2 cellular contexts compared by ENCODE assay signal in the genomic region with DNA sequence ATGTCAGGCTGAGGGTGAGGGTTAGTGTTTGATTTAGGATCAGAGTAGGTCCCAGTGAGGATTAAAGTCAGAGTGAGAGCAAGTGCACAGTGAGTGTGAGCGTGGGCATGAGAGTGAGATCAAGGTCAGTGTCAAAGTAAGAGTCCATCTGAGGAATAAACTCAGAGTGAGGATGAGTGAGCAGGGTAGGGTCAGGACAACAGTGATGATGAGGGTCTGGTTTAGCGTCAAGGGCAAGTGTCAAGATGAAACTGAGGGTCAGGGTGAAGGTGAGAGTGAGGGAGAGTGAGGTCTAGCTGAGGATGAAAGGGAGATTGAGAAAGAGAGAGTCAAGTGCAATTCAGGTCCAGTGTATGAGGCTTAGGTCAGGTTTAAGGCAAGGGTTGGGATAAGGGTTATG.
A peak's percentile ranks its signal among the peaks of the same experiment; 100 is the strongest.
TF ChIP-seq lines count a peak whose summit lies in the region.

No MANE protein-coding gene starts in this region.

TF ChIP-seq in HepG2, 621 proteins besides CTCF, POLR2A, EP300 and RAD21:
- TF ChIP-seq TFDP2 (CRISPR knock-in tag; IDR thresholded peaks at IDR 0.05) (no peak), FOXP1 (IDR thresholded peaks at IDR 0.05) (peak; percentile 30; the same call in 1 of the 2 replicates), FOXP1 (CRISPR knock-in tag; IDR thresholded peaks at IDR 0.05) (no peak), ZNF619 (CRISPR knock-in tag; IDR thresholded peaks at IDR 0.05) (no peak), ZNF557 (CRISPR knock-in tag; IDR thresholded peaks at IDR 0.05) (no peak), ATM (IDR thresholded peaks at IDR 0.05; ENCODE audit: borderline replicate concordance) (peak; percentile 54; the same call in 1 of the 2 replicates), TRIM22 (IDR thresholded peaks at IDR 0.05) (peak; percentile 93; the same call in 1 of the 2 replicates), PHB2 (IDR thresholded peaks at IDR 0.05; ENCODE audit: partially characterized antibody) (peak; percentile 44), IKZF1 (IDR thresholded peaks at IDR 0.05) (0 out of 2 replicates have a peak, but pooled peaks have one; percentile 16), TOE1 (CRISPR knock-in tag; IDR thresholded peaks at IDR 0.05) (no peak), ZNF282 (IDR thresholded peaks at IDR 0.05; ENCODE audit: partially characterized antibody) (peak; percentile 44), ZNF577 (CRISPR knock-in tag; IDR thresholded peaks at IDR 0.05; ENCODE audit: borderline replicate concordance, low read depth) (no peak), RARA (CRISPR knock-in tag; IDR thresholded peaks at IDR 0.05) (peak; percentile 35; the same call in 1 of the 2 replicates), SMAD3 (CRISPR knock-in tag; IDR thresholded peaks at IDR 0.05) (no peak), SOX6 (IDR thresholded peaks at IDR 0.05) (0 out of 2 replicates have a peak, but pooled peaks have one; percentile 67), SOX6 (CRISPR knock-in tag; IDR thresholded peaks at IDR 0.05) (no peak), JARID2 (CRISPR knock-in tag; IDR thresholded peaks at IDR 0.05; ENCODE audit: insufficient replicate concordance) (no peak), NBN (conservative IDR thresholded peaks at IDR 0.05) (peak; percentile 85; the same call in 1 of the 2 replicates), RORA (CRISPR knock-in tag; IDR thresholded peaks at IDR 0.05) (no peak), ZNF556 (CRISPR knock-in tag; IDR thresholded peaks at IDR 0.05; ENCODE audit: borderline replicate concordance) (no peak), ATF7 (IDR thresholded peaks at IDR 0.05) (peak; percentile 28; the same call in 1 of the 2 replicates), ATF7 (CRISPR knock-in tag; IDR thresholded peaks at IDR 0.05) (no peak), LCORL (IDR thresholded peaks at IDR 0.05) (0 out of 2 replicates have a peak, but pooled peaks have one; percentile 25), LCORL (CRISPR knock-in tag; IDR thresholded peaks at IDR 0.05) (no peak), BORCS8-MEF2B (CRISPR knock-in tag; IDR thresholded peaks at IDR 0.05) (no peak), ARNT (IDR thresholded peaks at IDR 0.05) (0 out of 2 replicates have a peak, but pooled peaks have one; percentile 12), ZNF207 (IDR thresholded peaks at IDR 0.05; ENCODE audit: borderline replicate concordance) (0 out of 2 replicates have a peak, but pooled peaks have one; percentile 8), HNF4G (IDR thresholded peaks at IDR 0.05; ENCODE audit: borderline replicate concordance, low read depth, low read length) (no peak), HNF4G (CRISPR knock-in tag; IDR thresholded peaks at IDR 0.05; ENCODE audit: borderline replicate concordance, low read depth) (no peak)

TF ChIP-seq in H1, 55 proteins besides CTCF, POLR2A, EP300 and RAD21:
- TF ChIP-seq BRCA1 (IDR thresholded peaks at IDR 0.05; ENCODE audit: low read depth, low read length) (no peak), CREB1 (IDR thresholded peaks at IDR 0.05) (no peak), SIX5 (IDR thresholded peaks at IDR 0.05; ENCODE audit: low read depth, low read length) (no peak), CHD2 (IDR thresholded peaks at IDR 0.05; ENCODE audit: low read length) (no peak), CHD1 (IDR thresholded peaks at IDR 0.05; ENCODE audit: low read depth, low read length) (no peak), KDM4A (IDR thresholded peaks at IDR 0.05; ENCODE audit: low read depth, low read length, severe bottlenecking) (no peak), RFX5 (IDR thresholded peaks at IDR 0.05; ENCODE audit: borderline replicate concordance, low read depth, low read length) (no peak), TAF1 (IDR thresholded peaks at IDR 0.05; ENCODE audit: low read depth, low read length) (no peak), SRF (IDR thresholded peaks at IDR 0.05; ENCODE audit: low read depth, low read length) (no peak), SP4 (IDR thresholded peaks at IDR 0.05; ENCODE audit: low read length) (no peak), CEBPB (IDR thresholded peaks at IDR 0.05; ENCODE audit: low read depth, low read length) (no peak), SIRT6 (IDR thresholded peaks at IDR 0.05; ENCODE audit: low read length) (no peak), CBX8 (IDR thresholded peaks at IDR 0.05; ENCODE audit: borderline replicate concordance, low read depth, low read length) (no peak), USF2 (IDR thresholded peaks at IDR 0.05; ENCODE audit: low read length) (no peak), NANOG (IDR thresholded peaks at IDR 0.05; ENCODE audit: insufficient read depth, low read depth, low read length, poor library complexity, severe bottlenecking) (no peak), ZNF274 (IDR thresholded peaks at IDR 0.05; ENCODE audit: borderline replicate concordance, extremely low read depth, low read length) (no peak)
- TF ChIP-seq, protein P1, sequence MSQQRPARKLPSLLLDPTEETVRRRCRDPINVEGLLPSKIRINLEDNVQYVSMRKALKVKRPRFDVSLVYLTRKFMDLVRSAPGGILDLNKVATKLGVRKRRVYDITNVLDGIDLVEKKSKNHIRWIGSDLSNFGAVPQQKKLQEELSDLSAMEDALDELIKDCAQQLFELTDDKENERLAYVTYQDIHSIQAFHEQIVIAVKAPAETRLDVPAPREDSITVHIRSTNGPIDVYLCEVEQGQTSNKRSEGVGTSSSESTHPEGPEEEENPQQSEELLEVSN (IDR thresholded peaks at IDR 0.05) = no peak
TF ChIP-seq in H1: peak in this region for 0.
